Comparison of ENCODE assay signal across 12 cellular contexts in the genomic region with DNA sequence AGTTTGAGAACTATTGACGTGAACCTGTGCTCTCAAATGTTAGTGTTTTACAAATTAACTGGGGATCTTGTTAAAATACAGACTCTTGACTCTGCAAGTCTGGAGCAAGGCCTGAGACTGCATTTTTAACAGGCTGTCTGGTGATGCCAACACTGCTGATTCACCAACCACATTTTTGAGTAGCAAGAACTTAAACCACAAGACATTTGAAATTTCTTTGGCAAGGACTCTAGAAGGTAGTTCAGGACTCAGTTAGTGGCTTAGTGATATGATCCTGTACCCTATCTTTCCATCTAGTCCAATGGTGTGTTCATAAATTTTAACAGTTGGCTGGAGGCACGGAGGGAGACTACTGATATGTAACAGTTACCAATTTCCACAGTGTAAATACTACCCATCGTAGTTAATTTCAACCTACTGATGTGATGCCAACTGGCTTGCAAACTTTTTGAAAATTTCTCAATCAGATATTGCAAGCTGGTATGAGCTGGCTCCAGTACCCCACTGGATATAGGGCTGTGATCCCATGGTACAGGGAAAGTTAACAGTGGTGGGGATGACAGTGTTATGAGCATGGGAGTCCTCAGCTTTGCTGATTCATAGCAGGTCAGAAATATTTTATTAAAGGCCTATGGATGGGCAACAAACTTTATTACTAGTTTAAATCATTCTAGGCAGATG.
DNase-seq lines count a peak whose midpoint lies in the region; ATAC-seq, FAIRE-seq and TF ChIP-seq lines count a peak whose summit lies in the region.
"Had no signal": no experiment of that assay in that cellular context is flagged by ENCODE, and none has a peak within 500 bp of the region (broad histone marks: within the 10 kb centered on the region; RNA-seq: fewer than 3 reads in every experiment).

No MANE protein-coding gene starts in this region.

- H3K36me3 ChIP-seq in MG63 (no peaks in the 10 kb centered on the region), bronchial epithelial cell (ENCODE audit: control insufficient read depth, insufficient read depth, low read length) (no peaks in the 10 kb centered on the region)
- H3K36me3 ChIP-seq: SJCRH30 had no signal

- H3K4me3 ChIP-seq in MG63 (no peak overlapping the region), bronchial epithelial cell (ENCODE audit: low read depth, low read length) (no peak overlapping the region)
- H3K4me3 ChIP-seq: SJCRH30 had no signal

- H3K27me3 Mint-ChIP-seq in nephron (ENCODE audit: low read depth): peaks cover 3% of the 10 kb centered on the region
- H3K27me3 Mint-ChIP-seq: dendritic cell treated with granulocyte-macrophage colony-stimulating factor and Interleukin-4, amounts not matched to agents 40 ng/mL and 50 ng/mL, for 4 days had no signal

- no peak for TF ChIP-seq CTCF in bronchial epithelial cell (IDR thresholded peaks at IDR 0.05; ENCODE audit: insufficient read depth, low read length, severe bottlenecking)
- TF ChIP-seq CTCF in nephron (IDR thresholded peaks at IDR 0.05; ENCODE audit: unreplicated experiment in 3 of 3): no peak

- DNase-seq in EH (ENCODE audit: low read depth) (peak; percentile 88), MG63 (peak; percentile 79), bronchial epithelial cell (ENCODE audit: low read depth) (peak; percentile 93), NCI-H2227 treated with DMSO at 0.1 percent for 48 hours (lab: John Stamatoyannopoulos, UW) (no peak), DMS53 (lab: John Stamatoyannopoulos, UW) (no peak), frontal cortex (ENCODE audit: low spot score in 2 of 2) (no peak)
- DNase-seq: NCI-H1436, SJCRH30 had no signal

- H3K4me1 Mint-ChIP-seq in nephron: peaks cover 17% of the 10 kb centered on the region

- no peaks in the 10 kb centered on the region for H3K36me3 Mint-ChIP-seq in nephron (ENCODE audit: low read depth)

- H3K9me3 Mint-ChIP-seq in nephron: no peaks in the 10 kb centered on the region
- H3K9me3 Mint-ChIP-seq: dendritic cell treated with granulocyte-macrophage colony-stimulating factor and Interleukin-4, amounts not matched to agents 40 ng/mL and 50 ng/mL, for 4 days had no signal

- ATAC-seq in GM19351 (IDR thresholded peaks at IDR 0.05; ENCODE audit: unreplicated experiment): no peak
- ATAC-seq: right cardiac atrium had no signal

- peak overlapping the region in 2 of 3 experiments; percentile 1 to 66 for H3K27ac Mint-ChIP-seq in nephron
- H3K27ac Mint-ChIP-seq: dendritic cell treated with granulocyte-macrophage colony-stimulating factor and Interleukin-4, amounts not matched to agents 40 ng/mL and 50 ng/mL, for 4 days had no signal

- peak; percentile 86 for FAIRE-seq in bronchial epithelial cell (lab: Jason Lieb, UNC)
- FAIRE-seq in frontal cortex (lab: Jason Lieb, UNC): no peak

- no peak overlapping the region for H3K4me3 Mint-ChIP-seq in nephron
- H3K4me3 Mint-ChIP-seq: dendritic cell treated with granulocyte-macrophage colony-stimulating factor and Interleukin-4, amounts not matched to agents 40 ng/mL and 50 ng/mL, for 4 days had no signal

- no peaks in the 10 kb centered on the region for H3K27me3 ChIP-seq in MG63
- H3K27me3 ChIP-seq in bronchial epithelial cell (ENCODE audit: control insufficient read depth, insufficient read depth, low read length): no peaks in the 10 kb centered on the region
- H3K27me3 ChIP-seq: SJCRH30 had no signal

- H3K9me3 ChIP-seq in MG63: 0 out of 2 replicates have a peak, but pooled peaks cover under 1% of the 10 kb centered on the region
- H3K9me3 ChIP-seq: SJCRH30 had no signal

Comparison
In these comparisons a context has a peak if more than half of its experiments do, and no peak if none do; other contexts are left out.
1. DNase-seq: peak in EH (single experiment), MG63 (single experiment) and bronchial epithelial cell (single experiment); none in NCI-H2227 treated with DMSO at 0.1 percent for 48 hours (single experiment), DMS53 (single experiment) and frontal cortex (0 of 2).